In the genomic region with DNA sequence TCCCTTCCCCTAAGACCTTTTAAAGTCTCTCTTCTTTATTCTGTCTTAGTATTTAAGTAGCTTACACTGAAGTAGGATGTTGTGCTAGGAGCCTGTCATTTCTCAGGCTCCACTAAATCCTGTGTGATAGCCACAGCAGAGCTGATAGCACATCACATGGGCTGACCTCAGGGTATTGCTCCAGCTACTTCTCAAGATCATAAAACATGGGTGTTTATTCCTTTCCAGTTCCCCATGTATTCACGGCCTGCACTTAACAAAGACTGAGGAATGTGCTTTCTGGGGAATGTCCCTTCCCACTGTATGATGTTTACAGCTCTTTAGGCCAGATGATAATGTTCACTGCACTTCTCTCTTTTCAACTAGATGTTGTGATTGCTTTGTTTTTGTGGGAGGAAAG, we compare ENCODE assay signal across 19 cellular contexts.
DNase-seq lines count a peak whose midpoint lies in the region; FAIRE-seq and TF ChIP-seq lines count a peak whose summit lies in the region.
"Had no signal": no experiment of that assay in that cellular context is flagged by ENCODE, and none has a peak within 500 bp of the region (broad histone marks: within the 10 kb centered on the region; RNA-seq: fewer than 3 reads in every experiment).

No MANE protein-coding gene starts in this region.

- no peaks in the 10 kb centered on the region for H3K27me3 ChIP-seq in adipocyte (replicated peaks; ENCODE audit: control insufficient read depth, insufficient read depth, low read length)
- H3K27me3 ChIP-seq in hepatocyte = no peaks in the 10 kb centered on the region
- no peaks in the 10 kb centered on the region for H3K27me3 ChIP-seq in sigmoid colon
- H3K27me3 ChIP-seq: left lung had no signal

- no peaks in the 10 kb centered on the region for H3K9me2 ChIP-seq in hepatocyte (replicated peaks; ENCODE audit: insufficient read depth)

- H3K27ac ChIP-seq in hepatocyte = peak overlapping the region; percentile 85
- H3K27ac ChIP-seq in sigmoid colon = peak overlapping the region in 3 of 4 donors; percentile 55 to 76 (median 70)
- H3K27ac ChIP-seq: GM23248, left lung, prostate gland had no signal

- H3K36me3 ChIP-seq in adipocyte (ENCODE audit: control insufficient read depth, insufficient read depth, low read length, severe bottlenecking) = no peaks in the 10 kb centered on the region
- H3K36me3 ChIP-seq in hepatocyte (replicated peaks; ENCODE audit: insufficient read depth, low read depth) = no peaks in the 10 kb centered on the region
- no peaks in the 10 kb centered on the region for H3K36me3 ChIP-seq in sigmoid colon
- H3K36me3 ChIP-seq: left lung, prostate gland had no signal

- peak overlapping the region; percentile 33 for H3K9ac ChIP-seq in adipocyte (ENCODE audit: low read length)
- H3K9ac ChIP-seq: GM23248 had no signal

- TF ChIP-seq CTCF in hepatocyte (IDR thresholded peaks at IDR 0.05; ENCODE audit: poor library complexity) (no peak), sigmoid colon (IDR thresholded peaks at IDR 0.05) (no peak)

- no peaks in the 10 kb centered on the region for H4K20me1 ChIP-seq in hepatocyte (ENCODE audit: insufficient read depth, poor library complexity, severe bottlenecking)

- H3K4me2 ChIP-seq in hepatocyte = no peak overlapping the region

- H3K4me3 ChIP-seq in adipocyte (ENCODE audit: low read length) (no peak overlapping the region), hepatocyte (no peak overlapping the region), sigmoid colon (no peak overlapping the region)
- H3K4me3 ChIP-seq: GM23248, left lung, prostate gland had no signal

- 14% methylated on average over 1 of the region's 1 CpG for WGBS in hepatocyte (ENCODE audit: low lambda C conversion rate, missing lambda C conversion rate)
- 22 to 52% methylated on average over 1 of the region's 1 CpG for WGBS in sigmoid colon, 2 donors

- no peaks in the 10 kb centered on the region for H3K79me2 ChIP-seq in hepatocyte

- no peak for TF ChIP-seq EP300 in sigmoid colon (IDR thresholded peaks at IDR 0.05)

- DNase-seq in EL = peak; percentile 37
- peak; percentile 36 for DNase-seq in adipocyte (ENCODE audit: low read depth)
- DNase-seq in hepatocyte (ENCODE audit: low spot score) = peak; percentile 64
- no peak for DNase-seq in sigmoid colon
- no peak for DNase-seq in activated T-cell treated with anti-CD3 and anti-CD28 coated beads, Interleukin-2, amount 50 U/mL, for 1 hour
- no peak for DNase-seq in DMS 273 (lab: John Stamatoyannopoulos, UW; ENCODE audit: unreplicated experiment)
- no peak for DNase-seq in H54 (ENCODE audit: insufficient read length, low spot score)
- DNase-seq in stimulated activated CD8-positive, alpha-beta memory T cell treated with anti-CD3 and anti-CD28 coated beads, Interleukin-4, amount 100 ng/mL, for 48 hours = no peak
- DNase-seq: activated CD4-positive, alpha-beta T cell treated with anti-CD3 and anti-CD28 coated beads for 48 hours; activated naive CD8-positive, alpha-beta T cell treated with anti-CD3 and anti-CD28 coated beads for 36 hours; AML-193; GM23248; hippocampal formation; left lung; naive thymus-derived CD4-positive, alpha-beta T cell; NCI-H1105 treated with DMSO at 0.1 percent for 48 hours; NCI-H2227 treated with DMSO at 0.1 percent for 48 hours; stimulated activated CD4-positive, alpha-beta T cell treated with anti-CD3 and anti-CD28 coated beads, Interleukin-1b, Interleukin-23, amount 100 ng/mL, for 48 hours had no signal

- H2AFZ ChIP-seq in hepatocyte = no peak overlapping the region
- H2AFZ ChIP-seq: GM23248 had no signal

- H3K4me1 ChIP-seq in adipocyte (ENCODE audit: control insufficient read depth, insufficient read depth, low read length) (peaks cover 8% of the 10 kb centered on the region), hepatocyte (ENCODE audit: insufficient read depth) (peaks cover 8% of the 10 kb centered on the region), sigmoid colon (peaks cover 0 to 94% (median 67%) of the 10 kb centered on the region in 4 donors)
- H3K4me1 ChIP-seq: prostate gland had no signal

- TF ChIP-seq POLR2A in sigmoid colon (IDR thresholded peaks at IDR 0.05) = no peak
- TF ChIP-seq POLR2A in H54 (IDR thresholded peaks at IDR 0.05; ENCODE audit: low read depth, low read length) = no peak

- FAIRE-seq in H54 (lab: Jason Lieb, UNC) = no peak

- intact Hi-C loops in sigmoid colon (cut with DNase I) = loop anchor here (5.0 to 10.0 kb wide), 2 partner anchors 296 to 421 kb away; no protein-coding TSS in a partner anchor

- H3K9me3 ChIP-seq in adipocyte (ENCODE audit: control insufficient read depth, low read length) = no peaks in the 10 kb centered on the region
- H3K9me3 ChIP-seq in hepatocyte (ENCODE audit: low read depth) = no peaks in the 10 kb centered on the region
- H3K9me3 ChIP-seq in sigmoid colon = no peaks in the 10 kb centered on the region
- H3K9me3 ChIP-seq: left lung, prostate gland had no signal

Comparison
In these comparisons a context has a peak if more than half of its experiments do, and no peak if none do; other contexts are left out.
1. DNase-seq: peak in EL (single experiment), adipocyte (single experiment) and hepatocyte (single experiment); none in sigmoid colon (single experiment), activated T-cell treated with anti-CD3 and anti-CD28 coated beads, Interleukin-2, amount 50 U/mL, for 1 hour (single experiment), DMS 273 (single experiment), H54 (single experiment) and stimulated activated CD8-positive, alpha-beta memory T cell treated with anti-CD3 and anti-CD28 coated beads, Interleukin-4, amount 100 ng/mL, for 48 hours (single experiment).